In the genomic region with DNA sequence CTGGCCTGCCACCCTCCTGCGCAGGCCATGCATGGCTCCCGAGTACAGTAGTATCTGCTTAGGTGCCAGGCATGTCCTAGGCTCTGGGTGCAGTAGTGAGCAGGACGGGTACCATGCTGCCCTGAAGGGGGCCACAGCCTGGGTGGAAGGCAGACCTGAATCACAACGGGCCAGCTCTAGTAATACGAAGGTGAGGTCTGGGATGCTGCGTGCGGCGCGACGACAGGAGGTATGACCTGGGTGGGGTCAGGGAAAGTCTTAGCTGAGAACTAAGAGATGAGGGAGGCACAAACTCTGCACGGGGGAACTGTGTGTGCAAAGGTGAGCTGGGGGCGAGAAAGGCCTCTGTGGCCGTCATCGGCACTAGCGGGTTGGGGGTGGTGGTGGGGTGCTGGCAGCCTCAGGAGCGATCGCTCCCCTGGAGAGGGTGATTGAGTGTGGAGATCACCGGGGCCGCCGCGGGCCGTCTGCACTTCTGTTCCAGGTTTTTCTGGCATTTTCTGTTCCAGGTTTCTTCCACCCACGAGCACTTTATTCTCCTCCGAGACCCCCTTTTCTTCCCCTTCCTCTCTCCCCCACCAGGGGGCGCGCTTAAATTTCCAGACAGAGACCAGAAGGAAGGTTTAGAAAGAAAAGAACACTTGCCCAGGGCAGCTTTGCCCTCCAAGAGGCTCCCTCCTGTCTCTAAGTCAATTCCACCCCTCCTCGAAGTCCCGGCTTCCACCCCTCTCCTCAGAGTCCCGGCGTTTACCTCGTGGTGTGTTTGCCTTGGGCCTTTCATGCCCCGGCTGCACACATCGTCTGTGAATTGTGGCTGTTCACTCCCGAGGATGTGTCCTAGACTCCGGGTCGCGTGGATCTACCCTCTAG, we compare ENCODE assay signal across 8 cellular contexts. TPM values are rescaled to one million over a fixed set of nuclear protein-coding genes. Genes with fewer than 3 reads are reported as not detected.
A peak's percentile ranks its signal among the peaks of the same experiment; 100 is the strongest.
DNase-seq lines count a peak whose midpoint lies in the region; ATAC-seq and TF ChIP-seq lines count a peak whose summit lies in the region.

No MANE protein-coding gene starts in this region.

- POLR2A ChIA-PET in BJ (lab: Charles Lee), result no interaction called here

- peak overlapping the region; percentile 54; the same call in 1 of the 2 replicates for H3K27ac Mint-ChIP-seq in HFFc6
- no peak overlapping the region for H3K27ac Mint-ChIP-seq in activated T-helper 17 cell treated with anti-CD3 and anti-CD28 coated beads, Interleukin-2, amount 50 U/mL, for 72 hours

- H3K4me3 ChIP-seq in BJ (ENCODE audit: low read depth, low read length), result no peak overlapping the region
- H3K4me3 ChIP-seq in RWPE2 (ENCODE audit: severe bottlenecking), result no peak overlapping the region

- H3K4me1 ChIP-seq in RWPE2 (ENCODE audit: insufficient read depth, poor library complexity, severe bottlenecking), result no peaks in the 10 kb centered on the region

- H3K36me3 ChIP-seq in BJ (ENCODE audit: control insufficient read depth, insufficient read depth, low read length) (peaks cover 15% of the 10 kb centered on the region), RWPE2 (ENCODE audit: low read depth) (peaks cover 20% of the 10 kb centered on the region)

- CTCF ChIA-PET in BJ (lab: Yijun Ruan, JAX), result interaction anchor here (0.6 to 2.6 kb wide), 25 partner anchors 9 to 394 kb away, joined by 3 to 20 read pairs (median 4); partner anchors contain the start of gene SLC22A4

- no peak overlapping the region for H3K27ac ChIP-seq in RWPE2 (ENCODE audit: poor library complexity, severe bottlenecking)

- H3K36me3 Mint-ChIP-seq in HFFc6 (ENCODE audit: low read depth), result no peaks in the 10 kb centered on the region
- H3K36me3 Mint-ChIP-seq in activated T-helper 17 cell treated with anti-CD3 and anti-CD28 coated beads, Interleukin-2, amount 50 U/mL, for 72 hours (ENCODE audit: low read depth), result no peaks in the 10 kb centered on the region

- no peak for DNase-seq in BJ (ENCODE audit: low read depth)
- peak; percentile 30 for DNase-seq in HFFc6
- peak; percentile 61 for DNase-seq in RWPE2 (ENCODE audit: low spot score)
- DNase-seq in germinal center (ENCODE audit: low spot score), result peak; percentile 65
- DNase-seq in renal cortical epithelial cell (ENCODE audit: low read depth), result peak; percentile 52
- no peak for DNase-seq in GOT3 (lab: John Stamatoyannopoulos, UW)
- DNase-seq in amniotic stem cell (lab: John Stamatoyannopoulos, UW), result no peak

- no peaks in the 10 kb centered on the region for H3K9me3 ChIP-seq in RWPE2 (ENCODE audit: severe bottlenecking)

- no peaks in the 10 kb centered on the region for H3K27me3 ChIP-seq in BJ (ENCODE audit: control insufficient read depth, insufficient read depth, low read length)
- H3K27me3 ChIP-seq in RWPE2 (ENCODE audit: insufficient read depth, poor library complexity, severe bottlenecking), result no peaks in the 10 kb centered on the region

- ATAC-seq in RWPE2 (ENCODE audit: low read depth), result peak; percentile 1; the same call in 1 of the 3 replicates
- ATAC-seq in activated T-helper 17 cell treated with anti-CD3 and anti-CD28 coated beads, Interleukin-2, amount 50 U/mL, for 72 hours (replicated peaks), result peak; percentile 47

- no peaks in the 10 kb centered on the region for H3K9me3 Mint-ChIP-seq in HFFc6
- H3K9me3 Mint-ChIP-seq in activated T-helper 17 cell treated with anti-CD3 and anti-CD28 coated beads, Interleukin-2, amount 50 U/mL, for 72 hours, result no peaks in the 10 kb centered on the region

- TF ChIP-seq CTCF in BJ (IDR thresholded peaks at IDR 0.05; ENCODE audit: insufficient read depth, low read depth, low read length), result peak; percentile 85
- TF ChIP-seq CTCF in HFFc6 (IDR thresholded peaks at IDR 0.05), result peak; percentile 96
- peak; percentile 92 for TF ChIP-seq CTCF in RWPE2 (IDR thresholded peaks at IDR 0.05; ENCODE audit: poor library complexity, severe bottlenecking)

- H3K4me1 Mint-ChIP-seq in HFFc6 (ENCODE audit: low read depth), result peaks cover 28% of the 10 kb centered on the region
- H3K4me1 Mint-ChIP-seq in activated T-helper 17 cell treated with anti-CD3 and anti-CD28 coated beads, Interleukin-2, amount 50 U/mL, for 72 hours, result peaks cover 4% of the 10 kb centered on the region

- peaks cover 4% of the 10 kb centered on the region for H3K27me3 Mint-ChIP-seq in HFFc6 (ENCODE audit: insufficient read depth)
- H3K27me3 Mint-ChIP-seq in activated T-helper 17 cell treated with anti-CD3 and anti-CD28 coated beads, Interleukin-2, amount 50 U/mL, for 72 hours, result peaks cover 17% of the 10 kb centered on the region

- peak overlapping the region; percentile 45; the same call in 1 of the 2 replicates for H3K4me3 Mint-ChIP-seq in HFFc6
- peak overlapping the region; percentile 27 for H3K4me3 Mint-ChIP-seq in activated T-helper 17 cell treated with anti-CD3 and anti-CD28 coated beads, Interleukin-2, amount 50 U/mL, for 72 hours

RNA-seq across cellular contexts. Expression of gene PDLIM4, which starts 15.1 kb away (rescaled TPM):
- polyA plus RNA-seq in BJ (2011; rRNA removed), result 17.1 and 31.0 TPM in 2 replicates
- polyA minus RNA-seq in BJ (2011; rRNA and poly(A)+ RNA removed), result 36.3 and 48.2 TPM in 2 replicates
- 10 to 100 TPM in 4 of 6 experiments, 1 to 10 TPM in 2; 2.5 to 26.4 (median 23.7) TPM for total RNA-seq in HFFc6 (2021; fragmentation: NEBNext Ultra II Directional; extraction: Animal tissue kit (Norgen Biotek cat#: 25700))
- not detected for total RNA-seq in activated T-helper 17 cell treated with anti-CD3 and anti-CD28 coated beads, Interleukin-2, amount 50 U/mL, for 72 hours
- total RNA-seq in renal cortical epithelial cell, result 92.0 and 249 TPM in 2 replicates

RNA-seq across cellular contexts. Expression of gene SLC22A4, which starts 21.6 kb away (rescaled TPM):
- 18.0 and 19.3 TPM in 2 replicates for polyA plus RNA-seq in BJ (2011; rRNA removed)
- 13.1 and 13.7 TPM in 2 replicates for polyA minus RNA-seq in BJ (2011; rRNA and poly(A)+ RNA removed)
- 10 to 100 TPM; 10.8 to 12.6 (median 11.4) TPM for total RNA-seq in HFFc6 (2021; fragmentation: NEBNext Ultra II Directional; extraction: Animal tissue kit (Norgen Biotek cat#: 25700))
- total RNA-seq in activated T-helper 17 cell treated with anti-CD3 and anti-CD28 coated beads, Interleukin-2, amount 50 U/mL, for 72 hours, result under 1 TPM; 0.58 to 0.93 TPM
- 1.6 and 8.9 TPM in 2 replicates for total RNA-seq in renal cortical epithelial cell

RNA-seq across cellular contexts. Expression of gene P4HA2, which starts 44.9 kb away (rescaled TPM):
- 372 and 435 TPM in 2 replicates for polyA plus RNA-seq in BJ (2011; rRNA removed)
- 131 and 175 TPM in 2 replicates for polyA minus RNA-seq in BJ (2011; rRNA and poly(A)+ RNA removed)
- total RNA-seq in HFFc6 (2021; fragmentation: NEBNext Ultra II Directional; extraction: Animal tissue kit (Norgen Biotek cat#: 25700)), result 100 to 1,000 TPM; 136 to 198 (median 142) TPM
- 10 to 100 TPM in 1 of 2 donors, 1 to 10 TPM in 1; 8.4 to 22.9 TPM for total RNA-seq in activated T-helper 17 cell treated with anti-CD3 and anti-CD28 coated beads, Interleukin-2, amount 50 U/mL, for 72 hours
- total RNA-seq in renal cortical epithelial cell, result 142 and 441 TPM in 2 replicates

Comparison
In these comparisons a context has a peak if more than half of its experiments do, and no peak if none do; other contexts are left out.
1. DNase-seq: peak in HFFc6 (single experiment), RWPE2 (single experiment), germinal center (single experiment) and renal cortical epithelial cell (single experiment); none in BJ (single experiment), GOT3 (single experiment) and amniotic stem cell (single experiment).
2. Peak in every context shown above with its lines, with median percentiles within 50 percentile points of each other: CTCF ChIP-seq.